In genomic region chr1:183841950-183842816, GRCh38 we compare ENCODE assay signal across 8 cellular contexts. TPM values are rescaled to one million over a fixed set of nuclear protein-coding genes. Genes with fewer than 3 reads are reported as not detected.
DNase-seq lines count a peak whose midpoint lies in the region; ATAC-seq and TF ChIP-seq lines count a peak whose summit lies in the region.

No MANE protein-coding gene starts in this region.

- POLR2A ChIA-PET in Caco-2 (lab: Charles Lee): interaction anchor here (0.5 kb wide), 1 partner anchor 209 kb away, joined by 3 read pairs; the partner anchor contains the start of gene TSEN15

- H3K27me3 Mint-ChIP-seq in activated T-cell treated with anti-CD3 and anti-CD28 coated beads, Interleukin-2, amount 50 U/mL, for 4 hours (ENCODE audit: low read depth): no peaks in the 10 kb centered on the region
- H3K27me3 Mint-ChIP-seq in Caco-2 (ENCODE audit: insufficient read depth, unreplicated experiment): no peaks in the 10 kb centered on the region

- no peaks in the 10 kb centered on the region for H3K27me3 ChIP-seq in smooth muscle cell (ENCODE audit: low read depth)
- H3K27me3 ChIP-seq in Caco-2 (replicated peaks; ENCODE audit: control insufficient read depth, insufficient read depth, low read length): no peaks in the 10 kb centered on the region

- H3K9ac ChIP-seq in smooth muscle cell (ENCODE audit: low read depth): peak overlapping the region; percentile 75

- peak overlapping the region; percentile 91 for H3K27ac ChIP-seq in smooth muscle cell (ENCODE audit: low read depth)

- 16% methylated on average over 10 of the region's 10 CpGs for WGBS in smooth muscle cell (ENCODE audit: low lambda C conversion rate)

- H3F3A ChIP-seq in smooth muscle cell (ENCODE audit: low read depth): peaks cover 32% of the 10 kb centered on the region

- TF ChIP-seq CTCF in smooth muscle cell (IDR thresholded peaks at IDR 0.05; ENCODE audit: borderline replicate concordance, insufficient read depth, poor library complexity, severe bottlenecking) (no peak), Caco-2 (IDR thresholded peaks at IDR 0.05; ENCODE audit: insufficient read depth in 1 of 2, low read depth in 1 of 2, low read length in 1 of 2, severe bottlenecking in 1 of 2, unreplicated experiment in 1 of 2) (no peak)

- H3K4me1 Mint-ChIP-seq in activated T-cell treated with anti-CD3 and anti-CD28 coated beads, Interleukin-2, amount 50 U/mL, for 4 hours (ENCODE audit: low read depth): peaks cover 25% of the 10 kb centered on the region
- peaks cover 25% of the 10 kb centered on the region for H3K4me1 Mint-ChIP-seq in Caco-2 (ENCODE audit: low read depth, unreplicated experiment)

- CTCF ChIA-PET in Caco-2 (lab: Charles Lee): interaction anchor here (0.9 kb wide), 1 partner anchor 107 kb away, joined by 3 read pairs; no protein-coding TSS in a partner anchor

- H3K4me3 Mint-ChIP-seq in activated T-cell treated with anti-CD3 and anti-CD28 coated beads, Interleukin-2, amount 50 U/mL, for 4 hours: peak overlapping the region; percentile 59
- no peak overlapping the region for H3K4me3 Mint-ChIP-seq in Caco-2 (ENCODE audit: unreplicated experiment)

- no peaks in the 10 kb centered on the region for H3K9me3 Mint-ChIP-seq in activated T-cell treated with anti-CD3 and anti-CD28 coated beads, Interleukin-2, amount 50 U/mL, for 4 hours
- no peaks in the 10 kb centered on the region for H3K9me3 Mint-ChIP-seq in Caco-2 (ENCODE audit: unreplicated experiment)

- no TSS peak for BruUV-seq in Caco-2 (replicated peaks; lab: Mats Ljungman, UMichigan)

- peak overlapping the region; percentile 81 for H3K4me2 ChIP-seq in smooth muscle cell

- peak overlapping the region; percentile 23 for H3K4me3 ChIP-seq in smooth muscle cell
- H3K4me3 ChIP-seq in Caco-2 (ENCODE audit: low read depth, low read length): no peak overlapping the region

- intact Hi-C loops in Right ventricle myocardium superior (cut with DNase I): no loop called here
- intact Hi-C loops in Caco-2 (cut with micrococcal nuclease; ENCODE audit: unreplicated experiment): no loop called here

- no peak overlapping the region for H3K27ac Mint-ChIP-seq in Caco-2 (ENCODE audit: unreplicated experiment)

- DNase-seq in GM04503 (ENCODE audit: low read depth): peak; percentile 89
- peak; percentile 37 for DNase-seq in HT-29 (ENCODE audit: low spot score)
- DNase-seq in activated T-cell treated with anti-CD3 and anti-CD28 coated beads, Interleukin-2, amount 50 U/mL, for 4 hours: no peak
- DNase-seq in Right ventricle myocardium superior: peak; percentile 35
- DNase-seq in smooth muscle cell (lab: John Stamatoyannopoulos, UW; ENCODE audit: unreplicated experiment): no peak
- DNase-seq in Caco-2: no peak
- no peak for DNase-seq in amygdala (lab: John Stamatoyannopoulos, UW)

- H3K36me3 ChIP-seq in smooth muscle cell (ENCODE audit: low read depth) (no peaks in the 10 kb centered on the region), Caco-2 (ENCODE audit: control insufficient read depth, insufficient read depth, low read length) (no peaks in the 10 kb centered on the region)

- H3K36me3 Mint-ChIP-seq in activated T-cell treated with anti-CD3 and anti-CD28 coated beads, Interleukin-2, amount 50 U/mL, for 4 hours (ENCODE audit: insufficient read depth): peaks cover 2% of the 10 kb centered on the region
- peaks cover 32% of the 10 kb centered on the region for H3K36me3 Mint-ChIP-seq in Caco-2 (ENCODE audit: insufficient read depth, unreplicated experiment)

- H3K79me2 ChIP-seq in smooth muscle cell (ENCODE audit: low read depth): peaks cover 25% of the 10 kb centered on the region

- peaks cover 38% of the 10 kb centered on the region for H3K4me1 ChIP-seq in smooth muscle cell (ENCODE audit: low read depth)
- peaks cover 30% of the 10 kb centered on the region for H3K4me1 ChIP-seq in Caco-2

- H2AFZ ChIP-seq in smooth muscle cell (ENCODE audit: low read depth): no peak overlapping the region

- H3K9me3 ChIP-seq in smooth muscle cell (replicated peaks; ENCODE audit: low read depth) (no peaks in the 10 kb centered on the region), Caco-2 (no peaks in the 10 kb centered on the region)

- ATAC-seq in GM21390 (IDR thresholded peaks at IDR 0.05; ENCODE audit: unreplicated experiment): peak; percentile 91
- peak; percentile 78 to 79 for ATAC-seq in activated T-cell treated with anti-CD3 and anti-CD28 coated beads, Interleukin-2, amount 50 U/mL, for 4 hours
- peak; percentile 87 for ATAC-seq in Right ventricle myocardium superior (ENCODE audit: poor library complexity)

- H4K20me1 ChIP-seq in smooth muscle cell (ENCODE audit: low read depth): peaks cover 28% of the 10 kb centered on the region

RNA-seq across cellular contexts. Expression of gene RGL1, which starts 37.3 kb away (rescaled TPM):
- 0.03 and 0.18 TPM in 2 replicates for total RNA-seq in HT-29 (2014; rRNA removed; shearing (Covaris generic))
- total RNA-seq in activated T-cell treated with anti-CD3 and anti-CD28 coated beads, Interleukin-2, amount 50 U/mL, for 4 hours: under 1 TPM; 0.58 to 0.92 (median 0.68) TPM
- total RNA-seq in Right ventricle myocardium superior (18.4 TPM), smooth muscle cell (21.1 and 26.3 TPM in 2 replicates), Caco-2 (2022) (33.8 and 34.5 TPM in 2 replicates)
- 13.4 and 21.4 TPM in 2 replicates for polyA plus RNA-seq in smooth muscle cell

Comparison
In these comparisons a context has a peak if more than half of its experiments do, and no peak if none do; other contexts are left out.
1. DNase-seq: peak in GM04503 (single experiment), HT-29 (single experiment) and Right ventricle myocardium superior (single experiment); none in activated T-cell treated with anti-CD3 and anti-CD28 coated beads, Interleukin-2, amount 50 U/mL, for 4 hours (single experiment), smooth muscle cell (single experiment), Caco-2 (0 of 2) and amygdala (0 of 56).
2. RNA of gene RGL1, which starts 37.3 kb away (total RNA-seq): 33.8 to 34.5 TPM in Caco-2, 21.1 to 26.3 TPM in smooth muscle cell and 18.4 TPM in Right ventricle myocardium superior (single experiment); 0.58 to 0.92 TPM in activated T-cell treated with anti-CD3 and anti-CD28 coated beads, Interleukin-2, amount 50 U/mL, for 4 hours and 0.03 to 0.18 TPM in HT-29; every median in the first group is over 10 times any median in the second.
3. Peak in every context shown above with its lines, with median percentiles within 50 percentile points of each other: ATAC-seq.